12 cellular contexts compared by ENCODE assay signal in genomic region chr12:6630696-6631095, GRCh38. TPM values are rescaled to one million over a fixed set of nuclear protein-coding genes. Genes with fewer than 3 reads are reported as not detected.
DNase-seq lines count a peak whose midpoint lies in the region; ATAC-seq and TF ChIP-seq lines count a peak whose summit lies in the region.
"Had no signal": no experiment of that assay in that cellular context is flagged by ENCODE, and none has a peak within 500 bp of the region (broad histone marks: within the 10 kb centered on the region; RNA-seq: fewer than 3 reads in every experiment).

No MANE protein-coding gene starts in this region.

- H3K4me3 Mint-ChIP-seq in activated CD8-positive, alpha-beta T cell treated with anti-CD3 and anti-CD28 coated beads, Interleukin-2, amount 10 ng/mL, durations not matched to agents 7 days and 5 days, result peak overlapping the region; percentile 76
- peak overlapping the region in 1 of 2 donors; percentile 6 for H3K4me3 Mint-ChIP-seq in CD14-positive monocyte

- peaks cover 0 to 9% (median 0%) of the 10 kb centered on the region in 11 experiments; a peak in 2 of 22 replicates for H4K20me1 ChIP-seq in BLaER1 treated with 17β-estradiol and CSF1 and Interleukin-3, amounts not matched to agents 10 nM and 100 nM

- peak overlapping the region; percentile 50 to 69 (median 60) for H3K4me3 ChIP-seq in BLaER1 treated with 17β-estradiol and CSF1 and Interleukin-3, amounts not matched to agents 10 nM and 100 nM
- H3K4me3 ChIP-seq in GM12864 (ENCODE audit: low read depth, low read length) (peak overlapping the region; percentile 52), lower lobe of right lung (peak overlapping the region; percentile 17)

- POLR2A ChIA-PET in activated CD8-positive, alpha-beta T cell treated with anti-CD3 and anti-CD28 coated beads, Interleukin-2, amount 10 ng/mL, durations not matched to agents 7 days and 5 days (lab: Charles Lee), result interaction anchor here (0.7 to 2.5 kb wide), 6 partner anchors 9 to 328 kb away, joined by 3 to 13 read pairs (median 6); partner anchors contain the start of gene ZNF384

- peaks cover 7% of the 10 kb centered on the region for H3K36me3 Mint-ChIP-seq in activated CD8-positive, alpha-beta T cell treated with anti-CD3 and anti-CD28 coated beads, Interleukin-2, amount 10 ng/mL, durations not matched to agents 7 days and 5 days (ENCODE audit: low read depth)
- H3K36me3 Mint-ChIP-seq in CD14-positive monocyte, result no peaks in the 10 kb centered on the region

- TF ChIP-seq CTCF in GM12864 (IDR thresholded peaks at IDR 0.05; ENCODE audit: low read depth, low read length, missing control alignments) (no peak), lower lobe of right lung (IDR thresholded peaks at IDR 0.05) (no peak), CD14-positive monocyte (IDR thresholded peaks at IDR 0.05) (no peak)

- no peaks in the 10 kb centered on the region for H3K27me3 ChIP-seq in BLaER1 treated with 17β-estradiol and CSF1 and Interleukin-3, amounts not matched to agents 10 nM and 100 nM
- H3K27me3 ChIP-seq in lower lobe of right lung (ENCODE audit: low read depth), result no peaks in the 10 kb centered on the region

- no peaks in the 10 kb centered on the region for H3K9me3 ChIP-seq in BLaER1 treated with 17β-estradiol and CSF1 and Interleukin-3, amounts not matched to agents 10 nM and 100 nM (replicated peaks in 1 of 11)
- no peaks in the 10 kb centered on the region for H3K9me3 ChIP-seq in lower lobe of right lung

- peaks cover 0 to 6% (median 0%) of the 10 kb centered on the region in 11 experiments; a peak in 4 of 22 replicates for H3K36me3 ChIP-seq in BLaER1 treated with 17β-estradiol and CSF1 and Interleukin-3, amounts not matched to agents 10 nM and 100 nM
- H3K36me3 ChIP-seq in lower lobe of right lung, result no peaks in the 10 kb centered on the region

- CTCF ChIA-PET in activated CD8-positive, alpha-beta T cell treated with anti-CD3 and anti-CD28 coated beads, Interleukin-2, amount 10 ng/mL, durations not matched to agents 7 days and 5 days (lab: Charles Lee), result interaction anchor here (1.0 to 3.9 kb wide), 7 partner anchors 9 to 477 kb away, joined by 3 to 24 read pairs (median 8); partner anchors contain the start of gene MLF2

- H3K27me3 Mint-ChIP-seq in activated CD8-positive, alpha-beta T cell treated with anti-CD3 and anti-CD28 coated beads, Interleukin-2, amount 10 ng/mL, durations not matched to agents 7 days and 5 days (ENCODE audit: low read depth), result no peaks in the 10 kb centered on the region
- H3K27me3 Mint-ChIP-seq in CD14-positive monocyte (ENCODE audit: low read depth in 3 of 3), result peaks cover 1 to 8% (median 5%) of the 10 kb centered on the region in 3 donors

- DNase-seq in GM12864 (ENCODE audit: low read depth) (no peak), lower lobe of right lung (no peak), foreskin melanocyte (no peak), CD14-positive monocyte (ENCODE audit: low spot score) (no peak)
- DNase-seq in activated CD8-positive, alpha-beta T cell treated with anti-CD3 and anti-CD28 coated beads, Interleukin-2, amount 10 ng/mL, durations not matched to agents 7 days and 5 days, result no peak
- DNase-seq: KG1, midbrain, Right ventricle myocardium superior had no signal

- peak overlapping the region; percentile 68 to 96 (median 86); a peak in 21 of 22 replicates for H3K27ac ChIP-seq in BLaER1 treated with 17β-estradiol and CSF1 and Interleukin-3, amounts not matched to agents 10 nM and 100 nM
- H3K27ac ChIP-seq in lower lobe of right lung, result no peak overlapping the region

- H3K9me3 Mint-ChIP-seq in activated CD8-positive, alpha-beta T cell treated with anti-CD3 and anti-CD28 coated beads, Interleukin-2, amount 10 ng/mL, durations not matched to agents 7 days and 5 days (ENCODE audit: insufficient read depth), result no peaks in the 10 kb centered on the region
- H3K9me3 Mint-ChIP-seq in CD14-positive monocyte, result peaks cover 0 to 2% (median 0%) of the 10 kb centered on the region in 7 donors

- H3K4me1 ChIP-seq in BLaER1 treated with 17β-estradiol and CSF1 and Interleukin-3, amounts not matched to agents 10 nM and 100 nM, result peaks cover 96 to 100% (median 99%) of the 10 kb centered on the region in 10 experiments
- peaks cover 6% of the 10 kb centered on the region for H3K4me1 ChIP-seq in lower lobe of right lung

- peak overlapping the region; percentile 89 to 100 (median 96) for H3K4me2 ChIP-seq in BLaER1 treated with 17β-estradiol and CSF1 and Interleukin-3, amounts not matched to agents 10 nM and 100 nM

- intact Hi-C loops in lower lobe of right lung (cut with DNase I) (no loop called here), CD14-positive monocyte (cut with micrococcal nuclease) (no loop called here)

- H3K27ac Mint-ChIP-seq in activated CD8-positive, alpha-beta T cell treated with anti-CD3 and anti-CD28 coated beads, Interleukin-2, amount 10 ng/mL, durations not matched to agents 7 days and 5 days, result peak overlapping the region; percentile 96
- peak overlapping the region in 1 of 7 donors; percentile 46 for H3K27ac Mint-ChIP-seq in CD14-positive monocyte

- ATAC-seq in activated CD8-positive, alpha-beta T cell treated with anti-CD3 and anti-CD28 coated beads, Interleukin-2, amount 10 ng/mL, durations not matched to agents 7 days and 5 days, result no peak
- ATAC-seq in lower lobe of right lung, result no peak
- no peak for ATAC-seq in HG02840 (IDR thresholded peaks at IDR 0.05; ENCODE audit: low FRiP score, unreplicated experiment)
- ATAC-seq in HG03432 (IDR thresholded peaks at IDR 0.05; ENCODE audit: unreplicated experiment), result no peak
- ATAC-seq: activated CD4-positive, CD25-positive, alpha-beta regulatory T cell treated with anti-CD3 and anti-CD28 coated beads, Interleukin-2, amount 50 U/mL, for 24 hours had no signal

- H3K9ac ChIP-seq in BLaER1 treated with 17β-estradiol and CSF1 and Interleukin-3, amounts not matched to agents 10 nM and 100 nM, result peak overlapping the region; percentile 72 to 86 (median 80)

- peaks cover 67% of the 10 kb centered on the region for H3K4me1 Mint-ChIP-seq in activated CD8-positive, alpha-beta T cell treated with anti-CD3 and anti-CD28 coated beads, Interleukin-2, amount 10 ng/mL, durations not matched to agents 7 days and 5 days (ENCODE audit: low read depth)
- H3K4me1 Mint-ChIP-seq in CD14-positive monocyte, result peaks cover 20% of the 10 kb centered on the region

RNA-seq across cellular contexts. Expression of gene LPAR5, which starts 5.1 kb away (rescaled TPM):
- 10 to 100 TPM; 16.5 to 16.8 TPM for total RNA-seq in activated CD8-positive, alpha-beta T cell treated with anti-CD3 and anti-CD28 coated beads, Interleukin-2, amount 10 ng/mL, durations not matched to agents 7 days and 5 days
- 3.8 TPM for total RNA-seq in lower lobe of right lung
- polyA plus RNA-seq in CD14-positive monocyte, result under 1 TPM; 0.14 to 0.18 TPM

RNA-seq across cellular contexts. Expression of gene ACRBP, which starts 16.5 kb away (rescaled TPM):
- total RNA-seq in activated CD8-positive, alpha-beta T cell treated with anti-CD3 and anti-CD28 coated beads, Interleukin-2, amount 10 ng/mL, durations not matched to agents 7 days and 5 days, result 1 to 10 TPM in 1 of 2 experiments, under 1 TPM in 1; 0.76 to 1.7 TPM
- total RNA-seq in lower lobe of right lung, result 7.2 TPM
- polyA plus RNA-seq in CD14-positive monocyte, result 10 to 100 TPM; 10.2 to 10.3 TPM

RNA-seq across cellular contexts. Expression of gene CHD4, which starts 23.5 kb away (rescaled TPM):
- 100 to 1,000 TPM; 277 to 292 TPM for total RNA-seq in activated CD8-positive, alpha-beta T cell treated with anti-CD3 and anti-CD28 coated beads, Interleukin-2, amount 10 ng/mL, durations not matched to agents 7 days and 5 days
- 169 TPM for total RNA-seq in lower lobe of right lung
- 10 to 100 TPM in 1 of 2 donors, 1 to 10 TPM in 1; 9.9 to 16.2 TPM for polyA plus RNA-seq in CD14-positive monocyte

RNA-seq across cellular contexts. Expression of gene ING4, which starts 32.2 kb away (rescaled TPM):
- total RNA-seq in activated CD8-positive, alpha-beta T cell treated with anti-CD3 and anti-CD28 coated beads, Interleukin-2, amount 10 ng/mL, durations not matched to agents 7 days and 5 days, result 10 to 100 TPM; 24.9 TPM
- 41.3 TPM for total RNA-seq in lower lobe of right lung
- polyA plus RNA-seq in CD14-positive monocyte, result 10 to 100 TPM; 62.2 to 64.0 TPM

RNA-seq across cellular contexts. Expression of gene ZNF384, which starts 58.5 kb away (rescaled TPM):
- 10 to 100 TPM; 71.9 to 76.4 TPM for total RNA-seq in activated CD8-positive, alpha-beta T cell treated with anti-CD3 and anti-CD28 coated beads, Interleukin-2, amount 10 ng/mL, durations not matched to agents 7 days and 5 days
- total RNA-seq in lower lobe of right lung, result 48.7 TPM
- 10 to 100 TPM in 1 of 2 donors, 1 to 10 TPM in 1; 9.6 to 10.9 TPM for polyA plus RNA-seq in CD14-positive monocyte
